In genomic region chr7:35253182-35253679, GRCh38 we compare ENCODE assay signal across 9 cellular contexts. TPM values are rescaled to one million over a fixed set of nuclear protein-coding genes. Genes with fewer than 3 reads are reported as not detected.
DNase-seq lines count a peak whose midpoint lies in the region; ATAC-seq and TF ChIP-seq lines count a peak whose summit lies in the region.
"Had no signal": no experiment of that assay in that cellular context is flagged by ENCODE, and none has a peak within 500 bp of the region (broad histone marks: within the 10 kb centered on the region; RNA-seq: fewer than 3 reads in every experiment).

No MANE protein-coding gene starts in this region.

- TF ChIP-seq CTCF in fibroblast of villous mesenchyme (IDR thresholded peaks at IDR 0.05; ENCODE audit: insufficient read depth, low read depth, low read length) = no peak
- TF ChIP-seq CTCF in osteocyte (IDR thresholded peaks at IDR 0.05) = no peak

- no peaks in the 10 kb centered on the region for H3K9me3 Mint-ChIP-seq in osteocyte (ENCODE audit: unreplicated experiment)

- peak overlapping the region; percentile 83 for H3K4me3 ChIP-seq in fibroblast of villous mesenchyme (ENCODE audit: low read depth, low read length)
- H3K4me3 ChIP-seq: K562 had no signal

- H3K4me3 Mint-ChIP-seq in osteocyte (ENCODE audit: unreplicated experiment) = peak overlapping the region; percentile 61

- no peak for ATAC-seq in GM21381 (IDR thresholded peaks at IDR 0.05; ENCODE audit: unreplicated experiment)
- ATAC-seq in GM19351 (IDR thresholded peaks at IDR 0.05; ENCODE audit: unreplicated experiment) = no peak
- no peak for ATAC-seq in GM21528 (IDR thresholded peaks at IDR 0.05; ENCODE audit: low FRiP score, unreplicated experiment)

- peak; percentile 45 for DNase-seq in GM03348 (ENCODE audit: low spot score)
- peak; percentile 36 for DNase-seq in OCI-M1 (lab: John Stamatoyannopoulos, UW)
- no peak for DNase-seq in fibroblast of villous mesenchyme (ENCODE audit: low read depth)
- no peak for DNase-seq in osteocyte (ENCODE audit: extremely low spot score, unreplicated experiment)
- DNase-seq in SIG-M5 (lab: John Stamatoyannopoulos, UW) = no peak

- no peak overlapping the region for H3K27ac Mint-ChIP-seq in osteocyte (ENCODE audit: unreplicated experiment)

- H3K4me1 Mint-ChIP-seq in osteocyte (ENCODE audit: unreplicated experiment) = peaks cover 7% of the 10 kb centered on the region

- peaks cover 89% of the 10 kb centered on the region for H3K27me3 Mint-ChIP-seq in osteocyte (ENCODE audit: unreplicated experiment)

- H3K36me3 Mint-ChIP-seq in osteocyte (ENCODE audit: unreplicated experiment) = no peaks in the 10 kb centered on the region

RNA-seq across cellular contexts. Expression of gene TBX20, which starts 0.7 kb away (rescaled TPM):
- total RNA-seq in fibroblast of villous mesenchyme (1.3 and 2.6 TPM in 2 replicates), osteocyte (not detected in 2 replicates)
- total RNA-seq: K562 had no signal

Comparison
In these comparisons a context has a peak if more than half of its experiments do, and no peak if none do; other contexts are left out.
1. DNase-seq: peak in GM03348 (single experiment) and OCI-M1 (single experiment); none in fibroblast of villous mesenchyme (single experiment), osteocyte (single experiment) and SIG-M5 (single experiment).